26 cellular contexts compared by ENCODE assay signal in the genomic region with DNA sequence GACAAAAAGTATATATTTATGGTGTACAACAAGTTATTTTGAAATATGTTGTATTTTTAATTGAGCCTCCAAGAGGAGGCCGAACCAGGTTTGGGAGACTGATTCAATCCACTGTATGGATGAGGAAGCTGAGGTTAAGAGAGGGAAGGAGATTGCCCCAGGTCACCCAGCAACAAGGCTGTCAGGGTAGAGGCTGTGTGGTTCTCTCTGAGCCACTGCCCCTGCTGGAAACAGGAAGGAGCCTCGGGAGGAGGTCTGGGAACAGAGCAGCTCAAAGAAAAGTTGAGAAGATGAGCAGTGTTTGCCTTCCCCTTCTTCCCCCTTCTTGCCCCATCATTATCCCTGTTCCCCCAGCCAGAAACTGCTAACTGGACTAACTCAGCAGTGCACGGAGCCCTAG. TPM values are rescaled to one million over a fixed set of nuclear protein-coding genes. Genes with fewer than 3 reads are reported as not detected.
DNase-seq lines count a peak whose midpoint lies in the region; ATAC-seq and TF ChIP-seq lines count a peak whose summit lies in the region.
"Had no signal": no experiment of that assay in that cellular context is flagged by ENCODE, and none has a peak within 500 bp of the region (broad histone marks: within the 10 kb centered on the region; RNA-seq: fewer than 3 reads in every experiment).

No MANE protein-coding gene starts in this region.

- H3K18ac ChIP-seq in mesenchymal stem cell (ENCODE audit: low read depth in 1 of 2, low read length in 2 of 2): no peak overlapping the region

- no peak overlapping the region for H3K14ac ChIP-seq in mesenchymal stem cell (ENCODE audit: low read length in 2 of 2)

- no peak overlapping the region for H2BK15ac ChIP-seq in mesenchymal stem cell (ENCODE audit: low read depth, poor library complexity, severe bottlenecking)

- no peaks in the 10 kb centered on the region for H3K36me3 Mint-ChIP-seq in WTC11

- TF ChIP-seq CTCF in WTC11 (IDR thresholded peaks at IDR 0.05) (no peak), upper lobe of right lung (IDR thresholded peaks at IDR 0.05) (no peak)

- H2BK12ac ChIP-seq in mesenchymal stem cell (ENCODE audit: low read length in 2 of 2): no peak overlapping the region

- peak; percentile 33 for ATAC-seq in Right ventricle myocardium superior (ENCODE audit: poor library complexity)
- no peak for ATAC-seq in Right ventricle myocardium inferior
- ATAC-seq in WTC11: peak; percentile 48
- ATAC-seq in upper lobe of right lung: peak; percentile 82
- ATAC-seq: activated CD8-positive, alpha-beta T cell treated with anti-CD3 and anti-CD28 coated beads for 36 hours; activated T-cell treated with anti-CD3 and anti-CD28 coated beads, Interleukin-2, amount 50 U/mL, for 4 hours had no signal

- intact Hi-C loops in Right ventricle myocardium superior (cut with DNase I): no loop called here
- intact Hi-C loops in Right ventricle myocardium inferior (cut with DNase I): no loop called here
- intact Hi-C loops in upper lobe of right lung (cut with DNase I): no loop called here
- intact Hi-C loops in posterior vena cava (cut with DNase I): no loop called here

- H3K4me3 ChIP-seq in mesenchymal stem cell (ENCODE audit: insufficient read depth in 1 of 2, low read depth in 1 of 2, low read length in 2 of 2): no peak overlapping the region
- H3K4me3 ChIP-seq in upper lobe of right lung: no peak overlapping the region
- H3K4me3 ChIP-seq: A549, esophagus squamous epithelium, SJSA1, uterus had no signal

- no peaks in the 10 kb centered on the region for H3K9me3 Mint-ChIP-seq in WTC11
- H3K9me3 Mint-ChIP-seq: activated B cell treated with CpG ODN at 0.5 μM for 24 hours; activated CD8-positive, alpha-beta T cell treated with anti-CD3 and anti-CD28 coated beads for 36 hours; activated naive CD4-positive, alpha-beta T cell treated with anti-CD3 and anti-CD28 coated beads for 36 hours; activated T-cell treated with anti-CD3 and anti-CD28 coated beads, Interleukin-2, amount 50 U/mL, for 4 hours; T-helper 2 cell treated with Interferon-gamma antibody and Interleukin-4, amounts not matched to agents 5 μg/mL and 100 μg/mL, for 36 hours had no signal

- H2AK5ac ChIP-seq in mesenchymal stem cell (ENCODE audit: low read length, severe bottlenecking): peak overlapping the region; percentile 88

- H2AFZ ChIP-seq in mesenchymal stem cell (ENCODE audit: low read depth, low read length): no peak overlapping the region

- H2BK120ac ChIP-seq in mesenchymal stem cell (ENCODE audit: low read depth, low read length): no peak overlapping the region

- peaks cover 0 to 30% of the 10 kb centered on the region in 2 experiments for H3K27me3 ChIP-seq in mesenchymal stem cell (ENCODE audit: control insufficient read depth in 1 of 2, insufficient read depth in 1 of 2, low read length in 2 of 2)
- no peaks in the 10 kb centered on the region for H3K27me3 ChIP-seq in upper lobe of right lung
- H3K27me3 ChIP-seq: BE2C, esophagus squamous epithelium, neutrophil, SJSA1, uterus had no signal

- H3K9ac ChIP-seq in mesenchymal stem cell (ENCODE audit: low read length): no peak overlapping the region

- no peak overlapping the region for H3K4ac ChIP-seq in mesenchymal stem cell (ENCODE audit: low read depth in 1 of 2, low read length in 2 of 2)

- 76% methylated on average over 3 of the region's 3 CpGs for WGBS in mesenchymal stem cell

- CTCF ChIA-PET in WTC11 (lab: Charles Lee): interaction anchor here (0.7 to 1.7 kb wide), 4 partner anchors 12 to 74 kb away, joined by 3 to 6 read pairs (median 5); no protein-coding TSS in a partner anchor

- H3K36me3 ChIP-seq in mesenchymal stem cell (ENCODE audit: control insufficient read depth in 1 of 2, insufficient read depth in 2 of 2, low read depth in 1 of 2, low read length in 2 of 2) (no peaks in the 10 kb centered on the region), upper lobe of right lung (no peaks in the 10 kb centered on the region)
- H3K36me3 ChIP-seq: BE2C, esophagus squamous epithelium, neutrophil, SJSA1, uterus had no signal

- H3K4me3 Mint-ChIP-seq in WTC11: no peak overlapping the region
- H3K4me3 Mint-ChIP-seq: activated B cell treated with CpG ODN at 0.5 μM for 24 hours; activated CD8-positive, alpha-beta T cell treated with anti-CD3 and anti-CD28 coated beads for 36 hours; activated naive CD4-positive, alpha-beta T cell treated with anti-CD3 and anti-CD28 coated beads for 36 hours; activated T-cell treated with anti-CD3 and anti-CD28 coated beads, Interleukin-2, amount 50 U/mL, for 4 hours; T-helper 2 cell treated with Interferon-gamma antibody and Interleukin-4, amounts not matched to agents 5 μg/mL and 100 μg/mL, for 36 hours had no signal

- H4K8ac ChIP-seq in mesenchymal stem cell (ENCODE audit: low read length): no peak overlapping the region

- no peaks in the 10 kb centered on the region for H3K27me3 Mint-ChIP-seq in WTC11 (ENCODE audit: low read depth)
- H3K27me3 Mint-ChIP-seq: activated B cell treated with CpG ODN at 0.5 μM for 24 hours; activated CD8-positive, alpha-beta T cell treated with anti-CD3 and anti-CD28 coated beads for 36 hours had no signal

- no peak overlapping the region for H4K91ac ChIP-seq in mesenchymal stem cell (ENCODE audit: low read length)

- no peak overlapping the region for H3K23ac ChIP-seq in mesenchymal stem cell (ENCODE audit: low read length in 2 of 2)

- H3K79me1 ChIP-seq in mesenchymal stem cell (replicated peaks; ENCODE audit: low read length, poor library complexity, severe bottlenecking): no peaks in the 10 kb centered on the region

- no peak overlapping the region for H2BK5ac ChIP-seq in mesenchymal stem cell (ENCODE audit: low read depth, low read length, poor library complexity, severe bottlenecking)

- H3K4me2 ChIP-seq in mesenchymal stem cell (ENCODE audit: low read length, poor library complexity, severe bottlenecking): no peak overlapping the region
- H3K4me2 ChIP-seq: A549 had no signal

- H3K4me1 ChIP-seq in mesenchymal stem cell (ENCODE audit: control insufficient read depth, insufficient read depth, low read depth, low read length) (peaks cover 32% of the 10 kb centered on the region), upper lobe of right lung (no peaks in the 10 kb centered on the region)
- H3K4me1 ChIP-seq: A549, SJSA1, uterus had no signal

- H3K27ac Mint-ChIP-seq in WTC11: no peak overlapping the region
- H3K27ac Mint-ChIP-seq: activated B cell treated with CpG ODN at 0.5 μM for 24 hours; activated CD8-positive, alpha-beta T cell treated with anti-CD3 and anti-CD28 coated beads for 36 hours; activated naive CD4-positive, alpha-beta T cell treated with anti-CD3 and anti-CD28 coated beads for 36 hours; T-helper 2 cell treated with Interferon-gamma antibody and Interleukin-4, amounts not matched to agents 5 μg/mL and 100 μg/mL, for 36 hours had no signal

- peaks cover 26% of the 10 kb centered on the region for H3K4me1 Mint-ChIP-seq in WTC11
- H3K4me1 Mint-ChIP-seq: activated B cell treated with CpG ODN at 0.5 μM for 24 hours had no signal

- POLR2A ChIA-PET in WTC11 (lab: Charles Lee): interaction anchor here (0.6 kb wide), 1 partner anchor 1997 kb away, joined by 4 read pairs; no protein-coding TSS in a partner anchor

- H3K9me3 ChIP-seq in mesenchymal stem cell (ENCODE audit: control insufficient read depth, low read length): no peaks in the 10 kb centered on the region
- H3K9me3 ChIP-seq in upper lobe of right lung: no peaks in the 10 kb centered on the region
- H3K9me3 ChIP-seq: A549, BE2C, esophagus squamous epithelium, neutrophil, SJSA1, uterus had no signal

- DNase-seq in Right ventricle myocardium superior (no peak), Right ventricle myocardium inferior (ENCODE audit: missing footprints) (no peak), WTC11 (ENCODE audit: low spot score) (no peak), mesenchymal stem cell (no peak), upper lobe of right lung (peak; percentile 45), posterior vena cava (ENCODE audit: low spot score) (no peak)
- DNase-seq in activated CD4-positive, CD25-positive, alpha-beta regulatory T cell treated with anti-CD3 and anti-CD28 coated beads, Interleukin-2, amount 50 U/mL, for 72 hours: no peak
- DNase-seq in stimulated activated CD4-positive, alpha-beta T cell treated with anti-CD3 and anti-CD28 coated beads, Interleukin-1b, Interleukin-23, amount 100 ng/mL, for 48 hours: no peak
- DNase-seq: activated B cell treated with CpG ODN at 0.5 μM for 24 hours; activated CD8-positive, alpha-beta T cell treated with anti-CD3 and anti-CD28 coated beads for 36 hours; activated naive CD4-positive, alpha-beta T cell treated with anti-CD3 and anti-CD28 coated beads for 36 hours; activated T-cell treated with anti-CD3 and anti-CD28 coated beads, Interleukin-2, amount 50 U/mL, for 4 hours; amygdala; BE2C; Calu3; effector CD8-positive, alpha-beta T cell; esophagus squamous epithelium; midbrain; NCI-H1436; stimulated activated CD4-positive, alpha-beta T cell treated with anti-CD3 and anti-CD28 coated beads, Interleukin-15, amount 100 ng/mL, for 24 hours; uterus had no signal

- H3K27ac ChIP-seq in mesenchymal stem cell (ENCODE audit: low read length, poor library complexity, severe bottlenecking): no peak overlapping the region
- no peak overlapping the region for H3K27ac ChIP-seq in upper lobe of right lung
- H3K27ac ChIP-seq: A549, neutrophil, SJSA1, uterus had no signal

RNA-seq across cellular contexts. Expression of a gene that starts 6.6 kb away (rescaled TPM):
- total RNA-seq in Right ventricle myocardium superior (not detected), Right ventricle myocardium inferior (not detected), WTC11 (2021) (0.14 to 0.26 TPM (median 0.16 TPM) in 3 replicates), upper lobe of right lung (0.41 TPM), posterior vena cava (not detected)
- not detected for polyA plus RNA-seq in mesenchymal stem cell (2013, experiment 1 of 2)
- polyA plus RNA-seq in mesenchymal stem cell (2013, experiment 2 of 2): not detected
- total RNA-seq: activated CD8-positive, alpha-beta T cell treated with anti-CD3 and anti-CD28 coated beads for 36 hours; activated naive CD4-positive, alpha-beta T cell treated with anti-CD3 and anti-CD28 coated beads for 36 hours; activated T-cell treated with anti-CD3 and anti-CD28 coated beads, Interleukin-2, amount 50 U/mL, for 4 hours; Calu3; OCI-LY7 had no signal
